In the genomic region with DNA sequence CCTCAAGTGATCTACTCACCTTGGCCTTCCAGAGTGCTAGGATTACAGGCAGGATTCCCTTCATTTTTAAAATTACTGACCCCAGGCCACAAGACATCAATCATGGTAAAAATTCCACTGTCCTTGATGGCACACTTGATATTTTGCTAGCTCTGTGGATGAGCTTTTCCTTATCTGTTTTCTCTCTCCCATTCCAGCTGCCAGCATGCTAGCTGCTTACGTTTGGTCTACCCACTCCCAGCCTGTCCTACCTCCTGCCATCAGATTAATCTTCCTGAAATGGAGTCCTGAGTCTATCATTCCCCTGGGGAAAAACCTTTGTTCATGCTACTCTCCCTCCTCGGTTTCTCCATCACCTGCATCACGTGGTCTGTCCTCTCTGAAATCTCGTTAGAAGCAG, we compare ENCODE assay signal across 12 cellular contexts.
"Had no signal": no experiment of that assay in that cellular context is flagged by ENCODE, and none has a peak within 500 bp of the region (broad histone marks: within the 10 kb centered on the region; RNA-seq: fewer than 3 reads in every experiment).

No MANE protein-coding gene starts in this region.

- H3K9me3 ChIP-seq: suprapubic skin had no signal

- DNase-seq: activated CD4-positive, alpha-beta T cell treated with anti-CD3 and anti-CD28 coated beads for 48 hours; activated T-cell treated with anti-CD3 and anti-CD28 coated beads for 4 hours; anterior cingulate cortex; foreskin keratinocyte; head of caudate nucleus; mammary epithelial cell; stimulated activated CD4-positive, alpha-beta T cell treated with anti-CD3 and anti-CD28 coated beads, Interleukin-12 subunit alpha, Interleukin-12 subunit beta, amount 100 ng/mL, for 4 hours; stimulated activated naive CD4-positive, alpha-beta T cell treated with Interleukin-2 at 50 U/mL for 16 hours had no signal

- H3K9me3 Mint-ChIP-seq: activated naive CD4-positive, alpha-beta T cell treated with anti-CD3 and anti-CD28 coated beads, Interleukin-2, amount 50 U/mL, for 72 hours had no signal

- FAIRE-seq: bronchial epithelial cell, endothelial cell of umbilical vein had no signal

- H3K4me3 ChIP-seq: suprapubic skin had no signal

- H3K27me3 ChIP-seq: suprapubic skin had no signal

- ATAC-seq: activated naive CD4-positive, alpha-beta T cell treated with anti-CD3 and anti-CD28 coated beads, Interleukin-2, amount 50 U/mL, for 72 hours; foreskin keratinocyte had no signal

- H3K4me1 ChIP-seq: foreskin keratinocyte, suprapubic skin had no signal

- H3K27ac ChIP-seq: foreskin keratinocyte, suprapubic skin had no signal

- H3K27ac Mint-ChIP-seq: activated naive CD4-positive, alpha-beta T cell treated with anti-CD3 and anti-CD28 coated beads, Interleukin-2, amount 50 U/mL, for 72 hours had no signal

- H3K36me3 ChIP-seq: suprapubic skin had no signal
